Comparison of ENCODE assay signal across 8 cellular contexts in the genomic region with DNA sequence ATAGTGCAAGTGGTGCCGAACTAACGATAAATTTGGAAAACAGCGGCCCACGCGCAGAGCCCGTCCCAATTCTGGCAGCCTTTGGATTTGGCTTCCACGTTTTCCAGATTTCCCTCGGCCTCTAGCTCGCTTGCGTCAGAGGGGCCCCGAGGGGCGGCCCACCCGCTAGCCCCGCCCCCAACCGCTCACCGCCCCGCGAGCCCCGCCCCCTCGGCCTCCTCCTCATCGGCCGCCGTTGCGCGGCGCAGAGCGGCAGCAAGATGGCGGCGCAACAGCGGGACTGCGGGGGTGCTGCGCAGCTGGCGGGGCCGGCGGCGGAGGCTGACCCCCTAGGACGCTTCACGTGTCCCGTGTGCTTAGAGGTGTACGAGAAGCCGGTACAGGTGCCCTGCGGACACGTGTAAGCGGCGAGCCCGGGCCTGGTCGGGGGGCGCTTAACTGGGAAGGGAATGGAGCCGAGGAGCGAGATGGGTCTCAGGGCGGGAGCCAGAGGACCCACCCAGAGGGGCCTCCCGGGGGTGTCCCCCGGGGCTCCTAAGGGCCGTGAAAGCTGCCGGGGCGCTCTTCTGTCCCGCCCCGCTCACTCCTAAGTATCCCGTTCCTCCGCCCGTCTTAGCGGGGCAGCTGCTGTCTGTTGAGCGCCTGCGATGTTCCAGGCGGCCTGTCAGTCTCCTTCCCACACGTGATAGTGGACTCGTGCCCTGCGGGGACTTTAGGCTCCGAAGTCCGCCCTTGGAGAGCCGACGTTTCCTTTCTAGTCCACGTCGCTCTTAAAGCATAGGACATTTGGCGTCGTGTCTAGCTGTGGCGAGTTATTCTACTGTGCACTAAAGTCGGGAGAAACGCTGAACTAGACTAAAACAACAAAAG. TPM values are rescaled to one million over a fixed set of nuclear protein-coding genes. Genes with fewer than 3 reads are reported as not detected.
DNase-seq lines count a peak whose midpoint lies in the region; ATAC-seq and TF ChIP-seq lines count a peak whose summit lies in the region.

Gene RNF114, plus strand, starts transcription at position 245 of the 870 bp plus-strand sequence. Its CDS starts 16 bp downstream, at position 261.

- H3K4me3 ChIP-seq in fibroblast of mammary gland (ENCODE audit: control insufficient read depth, low read depth, low read length), result peak within 1 kb of the TSS; percentile 77

- peak within 1 kb of the TSS; percentile 72 for H3K27ac ChIP-seq in RWPE1

- DNase-seq in DMS114 treated with DMSO at 0.1 percent for 48 hours (lab: John Stamatoyannopoulos, UW; ENCODE audit: unreplicated experiment), result peak; percentile 96
- DNase-seq in Kasumi-1 (lab: John Stamatoyannopoulos, UW), result peak; percentile 81 to 92
- DNase-seq in RWPE1 (ENCODE audit: low spot score), result peak; percentile 100
- DNase-seq in activated T-helper 2 cell treated with anti-CD3 and anti-CD28 coated beads, Interferon-gamma antibody, Interleukin-2, Interleukin-4, amounts not matched to agents 10 μg/mL and 5 μg/mL and 100 μg/mL, durations not matched to agents 14 hours and 24 hours and 36 hours (ENCODE audit: low spot score), result peak; percentile 78
- peak; percentile 90 for DNase-seq in fibroblast of mammary gland (ENCODE audit: low read depth)
- DNase-seq in naive thymus-derived CD8-positive, alpha-beta T cell, result peak; percentile 80 to 97 (median 87)
- DNase-seq in stimulated activated naive B cell treated with anti-CD40 and anti-IgM and Interleukin-4, amounts not matched to agents 10 μg/mL and 1 μg/mL and 100 μg/mL, for 72 hours, result peak; percentile 80

- POLR2A ChIA-PET in RWPE1 (lab: Yijun Ruan, JAX; ENCODE audit: low non-redundant PET), result interaction anchor here (0.5 to 1.0 kb wide), 5 partner anchors 19 to 267 kb away, joined by 3 to 5 read pairs (median 3); no protein-coding TSS in a partner anchor
- POLR2A ChIA-PET in naive thymus-derived CD8-positive, alpha-beta T cell (lab: Charles Lee), result interaction anchor here (0.6 to 3.7 kb wide), 16 partner anchors 8 to 878 kb away, joined by 3 to 30 read pairs (median 4); partner anchors contain the start of genes B4GALT5, PEDS1, SLC9A8 and SPATA2

- CTCF ChIA-PET in RWPE1 (lab: Yijun Ruan, JAX), result interaction anchor here (0.5 to 2.3 kb wide), 8 partner anchors 42 to 1418 kb away, joined by 3 to 20 read pairs (median 4); no protein-coding TSS in a partner anchor

- peaks cover 26% of the 10 kb centered on the region for H3K36me3 Mint-ChIP-seq in activated T-helper 2 cell treated with anti-CD3 and anti-CD28 coated beads, Interferon-gamma antibody, Interleukin-2, Interleukin-4, amounts not matched to agents 10 μg/mL and 5 μg/mL and 100 μg/mL, durations not matched to agents 14 hours and 24 hours and 36 hours (ENCODE audit: low read depth)
- H3K36me3 Mint-ChIP-seq in naive thymus-derived CD8-positive, alpha-beta T cell, result peaks cover 0 to 18% (median 3%) of the 10 kb centered on the region in 3 donors
- H3K36me3 Mint-ChIP-seq in stimulated activated naive B cell treated with anti-CD40 and anti-IgM and Interleukin-4, amounts not matched to agents 10 μg/mL and 1 μg/mL and 100 μg/mL, for 72 hours, result peaks cover 13 to 25% of the 10 kb centered on the region in 2 donors

- H3K4me1 Mint-ChIP-seq in activated T-helper 2 cell treated with anti-CD3 and anti-CD28 coated beads, Interferon-gamma antibody, Interleukin-2, Interleukin-4, amounts not matched to agents 10 μg/mL and 5 μg/mL and 100 μg/mL, durations not matched to agents 14 hours and 24 hours and 36 hours (ENCODE audit: low read depth), result peaks cover 36% of the 10 kb centered on the region
- peaks cover 32 to 63% (median 57%) of the 10 kb centered on the region in 4 donors for H3K4me1 Mint-ChIP-seq in naive thymus-derived CD8-positive, alpha-beta T cell
- peaks cover 38 to 62% of the 10 kb centered on the region in 2 donors for H3K4me1 Mint-ChIP-seq in stimulated activated naive B cell treated with anti-CD40 and anti-IgM and Interleukin-4, amounts not matched to agents 10 μg/mL and 1 μg/mL and 100 μg/mL, for 72 hours

- H3K4me3 Mint-ChIP-seq in activated T-helper 2 cell treated with anti-CD3 and anti-CD28 coated beads, Interferon-gamma antibody, Interleukin-2, Interleukin-4, amounts not matched to agents 10 μg/mL and 5 μg/mL and 100 μg/mL, durations not matched to agents 14 hours and 24 hours and 36 hours (ENCODE audit: low read depth), result peak within 1 kb of the TSS; percentile 90
- H3K4me3 Mint-ChIP-seq in naive thymus-derived CD8-positive, alpha-beta T cell, result peak within 1 kb of the TSS; percentile 92 to 99 (median 98)
- H3K4me3 Mint-ChIP-seq in stimulated activated naive B cell treated with anti-CD40 and anti-IgM and Interleukin-4, amounts not matched to agents 10 μg/mL and 1 μg/mL and 100 μg/mL, for 72 hours, result peak within 1 kb of the TSS; percentile 94

- intact Hi-C loops in activated T-helper 2 cell treated with anti-CD3 and anti-CD28 coated beads, Interferon-gamma antibody, Interleukin-2, Interleukin-4, amounts not matched to agents 10 μg/mL and 5 μg/mL and 100 μg/mL, durations not matched to agents 14 hours and 24 hours and 36 hours (cut with micrococcal nuclease), result loop anchor here (2.0 to 5.0 kb wide), 2 partner anchors 22 to 399 kb away; partner anchors contain the start of gene SPATA2

- H3K9me3 Mint-ChIP-seq in activated T-helper 2 cell treated with anti-CD3 and anti-CD28 coated beads, Interferon-gamma antibody, Interleukin-2, Interleukin-4, amounts not matched to agents 10 μg/mL and 5 μg/mL and 100 μg/mL, durations not matched to agents 14 hours and 24 hours and 36 hours, result no peaks in the 10 kb centered on the region
- no peaks in the 10 kb centered on the region for H3K9me3 Mint-ChIP-seq in naive thymus-derived CD8-positive, alpha-beta T cell
- H3K9me3 Mint-ChIP-seq in stimulated activated naive B cell treated with anti-CD40 and anti-IgM and Interleukin-4, amounts not matched to agents 10 μg/mL and 1 μg/mL and 100 μg/mL, for 72 hours, result no peaks in the 10 kb centered on the region

- peak within 1 kb of the TSS; percentile 67 for H3K27ac Mint-ChIP-seq in activated T-helper 2 cell treated with anti-CD3 and anti-CD28 coated beads, Interferon-gamma antibody, Interleukin-2, Interleukin-4, amounts not matched to agents 10 μg/mL and 5 μg/mL and 100 μg/mL, durations not matched to agents 14 hours and 24 hours and 36 hours
- peak within 1 kb of the TSS; percentile 93 to 98 (median 96) for H3K27ac Mint-ChIP-seq in naive thymus-derived CD8-positive, alpha-beta T cell
- peak within 1 kb of the TSS; percentile 94 for H3K27ac Mint-ChIP-seq in stimulated activated naive B cell treated with anti-CD40 and anti-IgM and Interleukin-4, amounts not matched to agents 10 μg/mL and 1 μg/mL and 100 μg/mL, for 72 hours

- ATAC-seq in GM21576 (IDR thresholded peaks at IDR 0.05; ENCODE audit: unreplicated experiment), result peak; percentile 65
- ATAC-seq in naive thymus-derived CD8-positive, alpha-beta T cell, result peak; percentile 90 to 92
- ATAC-seq in stimulated activated naive B cell treated with anti-CD40 and anti-IgM and Interleukin-4, amounts not matched to agents 10 μg/mL and 1 μg/mL and 100 μg/mL, for 72 hours (replicated peaks), result peak; percentile 80 to 88

- TF ChIP-seq CTCF in RWPE1 (conservative IDR thresholded peaks at IDR 0.05; ENCODE audit: low read depth), result no peak
- TF ChIP-seq CTCF in fibroblast of mammary gland (conservative IDR thresholded peaks at IDR 0.05; ENCODE audit: control insufficient read depth, insufficient read depth, low read depth, low read length), result no peak

- H3K27me3 Mint-ChIP-seq in activated T-helper 2 cell treated with anti-CD3 and anti-CD28 coated beads, Interferon-gamma antibody, Interleukin-2, Interleukin-4, amounts not matched to agents 10 μg/mL and 5 μg/mL and 100 μg/mL, durations not matched to agents 14 hours and 24 hours and 36 hours (ENCODE audit: low read depth), result no peaks in the 10 kb centered on the region
- no peaks in the 10 kb centered on the region for H3K27me3 Mint-ChIP-seq in naive thymus-derived CD8-positive, alpha-beta T cell
- H3K27me3 Mint-ChIP-seq in stimulated activated naive B cell treated with anti-CD40 and anti-IgM and Interleukin-4, amounts not matched to agents 10 μg/mL and 1 μg/mL and 100 μg/mL, for 72 hours, result no peaks in the 10 kb centered on the region

RNA-seq across cellular contexts. Expression of gene RNF114, which starts in this region (rescaled TPM):
- 64.0 and 67.6 TPM in 2 replicates for total RNA-seq in activated T-helper 2 cell treated with anti-CD3 and anti-CD28 coated beads, Interferon-gamma antibody, Interleukin-2, Interleukin-4, amounts not matched to agents 10 μg/mL and 5 μg/mL and 100 μg/mL, durations not matched to agents 14 hours and 24 hours and 36 hours
- 100 to 1,000 TPM; 104 to 105 TPM for total RNA-seq in naive thymus-derived CD8-positive, alpha-beta T cell
- 100 to 1,000 TPM; 123 to 133 (median 123) TPM for polyA plus RNA-seq in naive thymus-derived CD8-positive, alpha-beta T cell

Comparison
In these comparisons a context has a peak if more than half of its experiments do, and no peak if none do; other contexts are left out.
1. Peak in every context shown above with its lines: DNase-seq, ATAC-seq, H3K4me3 ChIP-seq and H3K27ac ChIP-seq.